In the genomic region with DNA sequence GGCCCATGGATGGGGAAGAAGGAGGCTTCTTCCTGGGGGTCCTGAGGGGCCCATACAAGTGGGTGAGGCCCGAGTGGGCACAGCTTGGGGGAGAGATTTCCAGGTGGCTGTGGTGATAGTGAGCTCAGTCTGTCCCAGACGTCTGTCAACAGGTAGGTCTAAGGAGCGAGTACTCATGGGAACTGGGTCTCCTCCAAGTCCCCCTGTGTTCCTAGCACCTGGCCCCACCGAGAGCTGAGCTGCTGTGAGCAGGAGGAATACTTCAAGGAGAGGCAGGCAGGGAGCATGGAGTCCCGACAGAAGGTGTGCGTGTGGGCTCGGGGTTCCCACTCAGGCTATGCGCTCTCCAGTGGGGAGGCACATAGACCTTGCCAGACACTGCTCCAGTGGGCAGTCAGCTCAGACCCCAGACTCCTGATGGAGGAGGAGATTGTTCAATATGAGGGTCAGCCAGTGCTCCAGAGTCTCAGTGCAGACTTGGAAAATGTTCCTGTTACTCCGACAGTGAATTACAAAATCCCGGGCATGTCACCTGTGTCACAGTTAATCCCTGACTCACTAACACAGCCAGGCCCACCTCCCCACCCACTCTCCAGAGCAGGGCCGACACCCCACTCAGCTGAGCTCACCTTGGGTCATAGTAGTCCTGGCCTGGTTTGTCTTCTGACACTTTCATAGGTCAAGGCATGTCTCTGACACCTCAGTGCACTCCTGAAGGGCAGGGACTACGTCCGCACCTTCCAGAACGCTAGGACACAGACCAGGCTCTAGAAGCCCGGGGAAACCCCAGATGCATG, we compare ENCODE assay signal across 27 cellular contexts. TPM values are rescaled to one million over a fixed set of nuclear protein-coding genes. Genes with fewer than 3 reads are reported as not detected.
"Had no signal": no experiment of that assay in that cellular context is flagged by ENCODE, and none has a peak within 500 bp of the region (broad histone marks: within the 10 kb centered on the region; RNA-seq: fewer than 3 reads in every experiment).

No MANE protein-coding gene starts in this region.

- H3K27ac Mint-ChIP-seq: activated CD8-positive, alpha-beta T cell treated with anti-CD3 and anti-CD28 coated beads for 36 hours; progenitor cell of endocrine pancreas; stimulated activated naive CD8-positive, alpha-beta T cell treated with anti-CD3 and anti-CD28 coated beads, Interleukin-15, Interleukin-2, amounts not matched to agents 100 ng/mL and 50 ng/mL, for 24 hours; T-cell; WTC11 had no signal

- H3K9me3 Mint-ChIP-seq: activated CD8-positive, alpha-beta T cell treated with anti-CD3 and anti-CD28 coated beads for 36 hours; stimulated activated naive CD8-positive, alpha-beta T cell treated with anti-CD3 and anti-CD28 coated beads, Interleukin-15, Interleukin-2, amounts not matched to agents 100 ng/mL and 50 ng/mL, for 24 hours; T-cell; WTC11 had no signal

- H3K4me3 ChIP-seq: adrenal gland, left lung, skin epidermis, suprapubic skin had no signal

- ATAC-seq: activated CD8-positive, alpha-beta T cell treated with anti-CD3 and anti-CD28 coated beads for 36 hours; activated naive CD4-positive, alpha-beta T cell treated with anti-CD3 and anti-CD28 coated beads, Interleukin-2, amount 50 U/mL, for 72 hours; foreskin keratinocyte; left lung; right cardiac atrium; SK-N-SH treated with all-trans-retinoic acid at 6 μM for 48 hours; T-cell; WTC11 had no signal

- H3K4me1 ChIP-seq: adrenal gland, foreskin keratinocyte, left lung, suprapubic skin had no signal

- H3K27me3 ChIP-seq: adrenal gland had no signal

- H3K27ac ChIP-seq: adrenal gland, epithelial cell of prostate, foreskin keratinocyte, left lung, skin epidermis, suprapubic skin had no signal

- H3K4me3 Mint-ChIP-seq: activated CD8-positive, alpha-beta T cell treated with anti-CD3 and anti-CD28 coated beads for 36 hours; stimulated activated naive CD8-positive, alpha-beta T cell treated with anti-CD3 and anti-CD28 coated beads, Interleukin-15, Interleukin-2, amounts not matched to agents 100 ng/mL and 50 ng/mL, for 24 hours; T-cell; WTC11 had no signal

- H3K9me3 ChIP-seq: adrenal gland, left lung, suprapubic skin had no signal

- H3K36me3 Mint-ChIP-seq: activated naive CD4-positive, alpha-beta T cell treated with anti-CD3 and anti-CD28 coated beads, Interleukin-2, amount 50 U/mL, for 72 hours; T-cell; WTC11 had no signal

- DNase-seq: activated CD4-positive, alpha-beta T cell treated with anti-CD3 and anti-CD28 coated beads for 48 hours; activated CD8-positive, alpha-beta T cell treated with anti-CD3 and anti-CD28 coated beads for 36 hours; activated gamma-delta T cell treated with Interleukin-2 at 50 U/mL for 16 hours; activated T-cell treated with anti-CD3 and anti-CD28 coated beads, Interleukin-2, amount 50 U/mL, for 48 hours; foreskin keratinocyte; glutamatergic neuron; hippocampal formation; left lung; midbrain; right cardiac atrium; T-cell; trophoblast cell had no signal

- H3K36me3 ChIP-seq: adrenal gland, left lung, suprapubic skin had no signal

RNA-seq across cellular contexts. Expression of a gene that starts 28.2 kb away (rescaled TPM):
- total RNA-seq: activated CD8-positive, alpha-beta T cell treated with anti-CD3 and anti-CD28 coated beads for 36 hours; activated naive CD4-positive, alpha-beta T cell treated with anti-CD3 and anti-CD28 coated beads, Interleukin-2, amount 50 U/mL, for 72 hours; adrenal gland; bronchial epithelial cell; dermis microvascular lymphatic vessel endothelial cell; fibroblast of lung; foreskin keratinocyte; left lung; lung microvascular endothelial cell; myocyte; omental fat pad; progenitor cell of endocrine pancreas; right cardiac atrium; suprapubic skin; T-cell; WTC11 had no signal

RNA-seq across cellular contexts. Expression of a gene that starts 37.4 kb away (rescaled TPM):
- total RNA-seq: activated CD8-positive, alpha-beta T cell treated with anti-CD3 and anti-CD28 coated beads for 36 hours; activated naive CD4-positive, alpha-beta T cell treated with anti-CD3 and anti-CD28 coated beads, Interleukin-2, amount 50 U/mL, for 72 hours; adrenal gland; bronchial epithelial cell; dermis microvascular lymphatic vessel endothelial cell; fibroblast of lung; foreskin keratinocyte; left lung; lung microvascular endothelial cell; myocyte; omental fat pad; progenitor cell of endocrine pancreas; right cardiac atrium; suprapubic skin; T-cell; WTC11 had no signal

RNA-seq across cellular contexts. Expression of a gene that starts 41.1 kb away (rescaled TPM):
- total RNA-seq: activated CD8-positive, alpha-beta T cell treated with anti-CD3 and anti-CD28 coated beads for 36 hours; activated naive CD4-positive, alpha-beta T cell treated with anti-CD3 and anti-CD28 coated beads, Interleukin-2, amount 50 U/mL, for 72 hours; bronchial epithelial cell; dermis microvascular lymphatic vessel endothelial cell; fibroblast of lung; foreskin keratinocyte; left lung; lung microvascular endothelial cell; myocyte; omental fat pad; progenitor cell of endocrine pancreas; suprapubic skin; T-cell had no signal
